ENCODE assay signal across 24 cellular contexts in the genomic region with DNA sequence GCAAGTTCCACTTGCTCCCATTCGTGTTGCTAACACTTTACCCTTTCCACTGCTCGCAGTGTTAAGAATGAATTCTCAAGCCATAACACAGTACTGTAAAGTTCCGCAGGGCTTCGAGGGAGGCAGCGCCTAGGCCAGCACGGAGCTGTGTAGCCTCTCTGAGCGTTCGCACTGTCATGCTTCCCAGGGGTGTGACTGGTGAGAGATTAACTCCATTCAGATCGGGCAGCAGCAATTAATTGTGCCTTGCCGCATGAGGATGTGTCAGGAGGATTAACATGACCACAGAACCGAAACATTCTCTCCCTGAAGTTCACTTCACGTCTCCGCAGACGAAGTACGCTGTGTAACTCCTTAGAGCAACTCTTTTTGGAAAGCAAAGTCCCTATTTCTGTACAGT. TPM values are rescaled to one million over a fixed set of nuclear protein-coding genes. Genes with fewer than 3 reads are reported as not detected.
DNase-seq lines count a peak whose midpoint lies in the region; ATAC-seq and TF ChIP-seq lines count a peak whose summit lies in the region.
"Had no signal": no experiment of that assay in that cellular context is flagged by ENCODE, and none has a peak within 500 bp of the region (broad histone marks: within the 10 kb centered on the region; RNA-seq: fewer than 3 reads in every experiment).

No MANE protein-coding gene starts in this region.

- no peak for TF ChIP-seq CTCF in VCaP (conservative IDR thresholded peaks at IDR 0.05)
- no peak for TF ChIP-seq CTCF in kidney epithelial cell (IDR thresholded peaks at IDR 0.05; ENCODE audit: insufficient read depth, low read length, poor library complexity, severe bottlenecking)
- no peak for TF ChIP-seq CTCF in retinal pigment epithelial cell (conservative IDR thresholded peaks at IDR 0.05; ENCODE audit: low read depth, low read length)
- TF ChIP-seq CTCF in BE2C (IDR thresholded peaks at IDR 0.05; ENCODE audit: low read depth, low read length), result no peak

- H3K27me3 ChIP-seq in HAP-1 (ENCODE audit: low read depth) (no peaks in the 10 kb centered on the region), kidney epithelial cell (ENCODE audit: control insufficient read depth, insufficient read depth, low read length) (no peaks in the 10 kb centered on the region), BE2C (no peaks in the 10 kb centered on the region)
- H3K27me3 ChIP-seq: breast epithelium, foreskin keratinocyte, SJSA1, testis had no signal

- H3K4me1 ChIP-seq in HAP-1 (peaks cover 9% of the 10 kb centered on the region), BE2C (no peaks in the 10 kb centered on the region)
- H3K4me1 ChIP-seq: breast epithelium, foreskin keratinocyte, SJSA1, testis had no signal

- no peak overlapping the region for H3K4me3 ChIP-seq in HAP-1
- H3K4me3 ChIP-seq in kidney epithelial cell (ENCODE audit: low read depth, low read length), result no peak overlapping the region
- H3K4me3 ChIP-seq in retinal pigment epithelial cell (ENCODE audit: low read length), result no peak overlapping the region
- H3K4me3 ChIP-seq in BE2C (ENCODE audit: low read depth, low read length), result no peak overlapping the region
- H3K4me3 ChIP-seq: breast epithelium, SJSA1, testis had no signal

- DNase-seq in HAP-1 (ENCODE audit: low spot score in 2 of 2), result peak; percentile 79 to 86
- DNase-seq in kidney epithelial cell (ENCODE audit: low read depth), result peak; percentile 32
- peak; percentile 91 for DNase-seq in retinal pigment epithelial cell (ENCODE audit: low read depth)
- DNase-seq in BE2C, result no peak
- no peak for DNase-seq in DMS79 treated with DMSO at 0.1 percent for 48 hours (lab: John Stamatoyannopoulos, UW)
- no peak for DNase-seq in SHP77 treated with DMSO at 0.1 percent for 48 hours (lab: John Stamatoyannopoulos, UW)
- DNase-seq: activated CD4-positive, CD25-positive, alpha-beta regulatory T cell treated with anti-CD3 and anti-CD28 coated beads, Interleukin-2, amount 50 U/mL, for 72 hours; activated naive CD8-positive, alpha-beta T cell treated with anti-CD3 and anti-CD28 coated beads, Interleukin-2, amount 10 ng/mL, durations not matched to agents 7 days and 5 days; CD4-positive, alpha-beta T cell; DMS79; foreskin keratinocyte; kidney; naive thymus-derived CD4-positive, alpha-beta T cell; NCI-H1436; NCI-H69; PC-3; posterior cingulate gyrus; stimulated activated CD4-positive, alpha-beta T cell treated with anti-CD3 and anti-CD28 coated beads, Interleukin-12 subunit alpha, Interleukin-12 subunit beta, amount 100 ng/mL, for 4 hours; T-helper 17 cell; testis had no signal

- H3K27ac ChIP-seq in VCaP, result peak overlapping the region; percentile 81
- H3K27ac ChIP-seq: breast epithelium, foreskin keratinocyte, SJSA1, testis had no signal

- in situ Hi-C loops in HAP-1 (cut with MboI; ENCODE audit: low sequenced_read_pairs), result no loop called here

- ATAC-seq in GM19023 (IDR thresholded peaks at IDR 0.05; ENCODE audit: unreplicated experiment), result no peak
- ATAC-seq: foreskin keratinocyte; naive thymus-derived CD4-positive, alpha-beta T cell; PC-3; T-helper 17 cell had no signal

- H3K36me3 ChIP-seq in HAP-1 (replicated peaks) (peaks cover 28% of the 10 kb centered on the region), kidney epithelial cell (ENCODE audit: control insufficient read depth, insufficient read depth, low read length) (peaks cover 1% of the 10 kb centered on the region), BE2C (peaks cover 14% of the 10 kb centered on the region)

- no peaks in the 10 kb centered on the region for H3K9me3 ChIP-seq in HAP-1
- H3K9me3 ChIP-seq in BE2C, result no peaks in the 10 kb centered on the region
- H3K9me3 ChIP-seq: breast epithelium, SJSA1, testis had no signal

RNA-seq across cellular contexts. Expression of a gene that starts 23.2 kb away (rescaled TPM):
- 10.4 and 11.2 TPM in 2 replicates for total RNA-seq in kidney epithelial cell
- polyA plus RNA-seq in BE2C (2012; ENCODE audit: insufficient read depth, insufficient read length, low read depth), result 4.4 TPM

RNA-seq across cellular contexts. Expression of a gene that starts 30.9 kb away (rescaled TPM):
- 5.6 and 8.8 TPM in 2 replicates for total RNA-seq in kidney epithelial cell
- polyA plus RNA-seq in BE2C (2012; ENCODE audit: insufficient read depth, insufficient read length, low read depth), result 9.3 TPM

Comparison
In these comparisons a context has a peak if more than half of its experiments do, and no peak if none do; other contexts are left out.
1. DNase-seq: peak in HAP-1 (2 of 2), kidney epithelial cell (single experiment) and retinal pigment epithelial cell (single experiment); none in BE2C (single experiment), DMS79 treated with DMSO at 0.1 percent for 48 hours (single experiment) and SHP77 treated with DMSO at 0.1 percent for 48 hours (single experiment).